Comparison of ENCODE assay signal across 1 cellular context in genomic region chr3:183560607-183561006, GRCh38.
A peak's percentile ranks its signal among the peaks of the same experiment; 100 is the strongest.
TF ChIP-seq lines count a peak whose summit lies in the region.

No MANE protein-coding gene starts in this region.

TF ChIP-seq in K562, 482 proteins besides CTCF, POLR2A, EP300 and RAD21 (continued from another document):
- TF ChIP-seq SMAD1 (IDR thresholded peaks at IDR 0.05; ENCODE audit: low read depth, low read length, partially characterized antibody) (no peak), L3MBTL2 (IDR thresholded peaks at IDR 0.05) (peak; percentile 65)
